Comparison of ENCODE assay signal across 14 cellular contexts in genomic region chr4:155777971-155778710, GRCh38. TPM values are rescaled to one million over a fixed set of nuclear protein-coding genes. Genes with fewer than 3 reads are reported as not detected.
A peak's percentile ranks its signal among the peaks of the same experiment; 100 is the strongest.
DNase-seq lines count a peak whose midpoint lies in the region; ATAC-seq and TF ChIP-seq lines count a peak whose summit lies in the region.
"Had no signal": no experiment of that assay in that cellular context is flagged by ENCODE, and none has a peak within 500 bp of the region (broad histone marks: within the 10 kb centered on the region; RNA-seq: fewer than 3 reads in every experiment).

No MANE protein-coding gene starts in this region.

- peak; percentile 93 for DNase-seq in LNCaP clone FGC (ENCODE audit: low read depth)
- peak; percentile 79 for DNase-seq in dedifferentiated amniotic fluid mesenchymal stem cell (ENCODE audit: extremely low spot score)
- DNase-seq in lower lobe of right lung, result no peak
- DNase-seq in upper lobe of left lung, result no peak
- DNase-seq in NK-92 treated with Interleukin-12 subunit alpha and Interleukin-12 subunit beta, amount 100 ng/mL, for 24 hours (lab: John Stamatoyannopoulos, UW), result no peak
- DNase-seq in DMS53 (lab: John Stamatoyannopoulos, UW), result no peak
- DNase-seq: brain microvascular endothelial cell; CD8-positive, alpha-beta memory T cell; GF-D8; NCI-H1105; NCI-H345; retina; stimulated activated naive CD4-positive, alpha-beta T cell treated with Interleukin-2 at 50 U/mL for 16 hours had no signal

- no peak overlapping the region for H3K27ac ChIP-seq in lower lobe of right lung
- peak overlapping the region in 3 of 4 donors; percentile 5 to 48 (median 24) for H3K27ac ChIP-seq in upper lobe of left lung
- H3K27ac ChIP-seq: brain microvascular endothelial cell had no signal

- H3K27me3 ChIP-seq in lower lobe of right lung (ENCODE audit: low read depth) (no peaks in the 10 kb centered on the region), upper lobe of left lung (no peaks in the 10 kb centered on the region)
- H3K27me3 ChIP-seq: brain microvascular endothelial cell had no signal

- H3K9me3 ChIP-seq in lower lobe of right lung (no peaks in the 10 kb centered on the region), upper lobe of left lung (no peaks in the 10 kb centered on the region)

- no peak for TF ChIP-seq EP300 in upper lobe of left lung (IDR thresholded peaks at IDR 0.05)

- H3K4me3 ChIP-seq in LNCaP clone FGC (ENCODE audit: low read depth, low read length) (no peak overlapping the region), lower lobe of right lung (no peak overlapping the region), upper lobe of left lung (no peak overlapping the region)

- H3K4me1 ChIP-seq in lower lobe of right lung, result peaks cover 9% of the 10 kb centered on the region
- peaks cover 11 to 30% (median 13%) of the 10 kb centered on the region in 4 donors for H3K4me1 ChIP-seq in upper lobe of left lung

- intact Hi-C loops in lower lobe of right lung (cut with DNase I), result no loop called here

- H3K36me3 ChIP-seq in lower lobe of right lung, result no peaks in the 10 kb centered on the region
- no peaks in the 10 kb centered on the region for H3K36me3 ChIP-seq in upper lobe of left lung
- H3K36me3 ChIP-seq: brain microvascular endothelial cell had no signal

- ATAC-seq in lower lobe of right lung (peak; percentile 38 to 90), upper lobe of left lung (ENCODE audit: low FRiP score in 2 of 2) (no peak), GM21529 (IDR thresholded peaks at IDR 0.05; ENCODE audit: unreplicated experiment) (no peak)

- TF ChIP-seq POLR2A in upper lobe of left lung (IDR thresholded peaks at IDR 0.05), result no peak

- 37% methylated on average over 3 of the region's 3 CpGs for WGBS in upper lobe of left lung, 2 donors

- TF ChIP-seq CTCF in LNCaP clone FGC (IDR thresholded peaks at IDR 0.05; ENCODE audit: control insufficient read depth, extremely low read depth, insufficient read depth) (no peak), lower lobe of right lung (IDR thresholded peaks at IDR 0.05) (no peak), upper lobe of left lung (IDR thresholded peaks at IDR 0.05) (no peak)

RNA-seq across cellular contexts. Expression of gene GUCY1B1, which starts 19.3 kb away (rescaled TPM):
- total RNA-seq in lower lobe of right lung (18.1 TPM), upper lobe of left lung (10 to 100 TPM in 3 of 6 donors, 1 to 10 TPM in 3; 8.1 to 24.1 (median 13.2) TPM)

Comparison
In these comparisons a context has a peak if more than half of its experiments do, and no peak if none do; other contexts are left out.
1. DNase-seq: peak in LNCaP clone FGC (single experiment) and dedifferentiated amniotic fluid mesenchymal stem cell (single experiment); none in lower lobe of right lung (single experiment), upper lobe of left lung (0 of 2), NK-92 treated with Interleukin-12 subunit alpha and Interleukin-12 subunit beta, amount 100 ng/mL, for 24 hours (single experiment) and DMS53 (single experiment).
2. ATAC-seq: peak in lower lobe of right lung (2 of 2); none in upper lobe of left lung (0 of 2) and GM21529 (single experiment).